1 cellular context compared by ENCODE assay signal in genomic region chr17:50100480-50100883, GRCh38.
TF ChIP-seq lines count a peak whose summit lies in the region.

No MANE protein-coding gene starts in this region.

TF ChIP-seq in neural cell, 6 proteins besides CTCF, POLR2A, EP300 and RAD21 (continued from another document):
- TF ChIP-seq EZH2 (IDR thresholded peaks at IDR 0.05; ENCODE audit: borderline replicate concordance, insufficient read depth, low read length, poor library complexity, severe bottlenecking) = no peak
